1 cellular context compared by ENCODE assay signal in the genomic region with DNA sequence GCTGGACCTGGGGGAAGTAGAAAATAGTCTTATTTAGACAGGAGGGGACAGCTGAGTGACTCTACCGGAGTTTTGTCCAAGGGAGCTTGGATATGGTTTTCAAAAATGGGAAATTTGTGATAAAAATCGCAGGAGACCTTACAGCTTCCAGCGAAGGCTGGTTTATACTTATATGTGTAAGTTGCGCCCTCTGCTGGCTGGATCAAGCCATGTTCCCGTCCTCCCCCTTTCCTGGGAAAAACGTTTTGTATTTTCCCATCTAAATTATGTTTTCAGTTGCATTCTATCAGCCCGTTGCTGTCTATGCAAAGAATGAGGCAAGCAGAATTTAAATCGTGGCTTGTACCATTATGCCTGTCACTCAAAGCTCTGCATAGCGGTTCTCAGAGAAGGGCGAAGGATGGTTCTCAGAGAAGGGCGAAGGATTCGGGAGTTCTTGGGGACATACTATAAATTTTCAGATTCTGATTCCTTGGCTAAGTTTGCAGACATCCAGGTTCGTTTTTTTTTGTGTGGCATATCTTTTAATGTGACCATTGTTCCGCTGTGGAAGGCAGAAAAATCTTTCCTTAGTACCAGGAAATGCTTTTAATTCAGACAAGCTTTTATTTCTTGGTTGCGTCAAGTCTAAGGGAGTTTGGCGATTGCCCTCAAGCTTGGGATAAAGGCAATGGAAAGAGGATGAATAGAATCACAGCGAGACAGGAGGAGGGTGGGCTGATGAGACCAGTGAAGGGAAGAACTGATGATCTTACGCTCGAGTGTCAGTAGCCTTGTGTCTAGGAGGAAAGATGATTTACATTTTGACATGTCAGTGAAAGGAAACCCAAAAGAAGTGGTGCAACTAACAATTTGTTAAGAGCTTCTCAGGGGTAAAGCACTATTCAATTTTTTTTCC.
A peak's percentile ranks its signal among the peaks of the same experiment; 100 is the strongest.
TF ChIP-seq lines count a peak whose summit lies in the region.

No MANE protein-coding gene starts in this region.

TF ChIP-seq in HEK293, 187 proteins besides CTCF, POLR2A, EP300 and RAD21 (continued from another document):
- TF ChIP-seq ZNF660 (tag by site-specific recombination; IDR thresholded peaks at IDR 0.05) (peak; percentile 31; the same call in 1 of the 2 replicates), HOXA7 (CRISPR knock-in tag; IDR thresholded peaks at IDR 0.05; ENCODE audit: borderline replicate concordance) (no peak), ELK4 (IDR thresholded peaks at IDR 0.05; ENCODE audit: borderline replicate concordance, low read depth, low read length) (no peak), ZNF274 (IDR thresholded peaks at IDR 0.05; ENCODE audit: low read length) (no peak), ZNF274 (tag by site-specific recombination; IDR thresholded peaks at IDR 0.05; ENCODE audit: borderline replicate concordance) (no peak), PRDM1 (tag by site-specific recombination; IDR thresholded peaks at IDR 0.05) (no peak), ZNF394 (tag by site-specific recombination; IDR thresholded peaks at IDR 0.05; ENCODE audit: borderline replicate concordance) (no peak), MYNN (tag by site-specific recombination; IDR thresholded peaks at IDR 0.05; ENCODE audit: borderline replicate concordance) (no peak), ZEB2 (tag by site-specific recombination; IDR thresholded peaks at IDR 0.05) (no peak), ZNF16 (tag by site-specific recombination; IDR thresholded peaks at IDR 0.05; ENCODE audit: low read depth) (no peak), ZNF140 (tag by site-specific recombination; IDR thresholded peaks at IDR 0.05) (no peak), ZNF544 (tag by site-specific recombination; IDR thresholded peaks at IDR 0.05) (no peak), TCF7L2 (IDR thresholded peaks at IDR 0.05; ENCODE audit: borderline replicate concordance, low read depth, low read length) (no peak)
TF ChIP-seq in HEK293: peak in this region for 4.
